8 cellular contexts compared by ENCODE assay signal in the genomic region with DNA sequence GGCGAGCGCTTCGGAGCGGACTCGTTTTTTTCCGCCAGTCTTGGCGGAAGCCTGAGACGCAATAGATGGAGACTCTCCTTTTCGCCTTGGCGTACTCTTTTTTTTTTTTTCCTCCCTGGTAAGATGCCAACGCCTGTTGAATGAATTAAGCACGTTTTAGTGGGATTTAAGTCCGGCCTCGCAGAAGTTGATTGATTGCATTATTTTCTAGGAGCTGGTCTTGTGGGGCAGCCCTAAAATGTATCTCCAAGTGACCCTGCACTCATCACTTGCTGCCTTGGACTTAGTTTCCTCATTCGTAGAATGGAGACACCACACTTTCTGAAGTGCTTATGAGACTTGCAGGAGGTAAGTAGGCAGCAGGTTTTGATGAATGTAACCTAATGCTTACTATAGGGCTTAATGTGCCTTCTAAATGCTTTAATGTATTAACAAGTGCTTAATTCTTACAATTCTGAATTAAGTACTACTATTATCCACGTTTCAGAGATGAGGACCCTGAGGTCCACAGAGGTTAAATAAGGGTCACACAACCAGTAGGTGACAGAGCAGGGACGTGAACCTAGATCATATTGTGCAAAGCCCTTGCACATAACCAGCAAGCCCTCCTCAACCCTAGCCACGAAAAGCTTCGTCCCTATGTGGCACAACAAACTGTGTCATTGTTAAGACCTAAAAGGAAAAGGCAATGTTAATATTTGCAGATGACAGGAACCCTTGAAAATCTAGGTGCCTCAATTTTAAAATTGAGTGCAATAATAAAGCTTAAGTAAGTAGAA. TPM values are rescaled to one million over a fixed set of nuclear protein-coding genes. Genes with fewer than 3 reads are reported as not detected.
A peak's percentile ranks its signal among the peaks of the same experiment; 100 is the strongest.
DNase-seq lines count a peak whose midpoint lies in the region; ATAC-seq and TF ChIP-seq lines count a peak whose summit lies in the region.

No MANE protein-coding gene starts in this region.

- peak overlapping the region; percentile 81 for H3K4me3 Mint-ChIP-seq in MCF 10A (ENCODE audit: unreplicated experiment)

- peak; percentile 60 for ATAC-seq in GM18499 (IDR thresholded peaks at IDR 0.05; ENCODE audit: insufficient read depth, unreplicated experiment)
- peak; percentile 24 for ATAC-seq in GM21786 (IDR thresholded peaks at IDR 0.05; ENCODE audit: unreplicated experiment)
- no peak for ATAC-seq in esophagus mucosa

- WGBS in mesodermal cell (ENCODE audit: insufficient coverage in 2 of 2), 2 experiments: 8 to 21% methylated on average over 10 to 11 of the region's 19 CpGs

- peaks cover 7% of the 10 kb centered on the region for H3K4me1 ChIP-seq in mesodermal cell (ENCODE audit: control insufficient read depth, insufficient read depth, low read length, poor library complexity, severe bottlenecking)

- H3K9me3 Mint-ChIP-seq in MCF 10A (ENCODE audit: unreplicated experiment): no peaks in the 10 kb centered on the region

- no peak overlapping the region for H3K27ac ChIP-seq in mesodermal cell (ENCODE audit: low read depth, low read length, severe bottlenecking)

- peaks cover 5% of the 10 kb centered on the region for H3K36me3 ChIP-seq in mesodermal cell (ENCODE audit: control insufficient read depth, insufficient read depth, low read length)

- H3K27ac Mint-ChIP-seq in MCF 10A (ENCODE audit: low read depth, unreplicated experiment): peak overlapping the region; percentile 32

- BruUV-seq in MCF 10A (replicated peaks; lab: Mats Ljungman, UMichigan): TSS peak; percentile 59

- peaks cover 6% of the 10 kb centered on the region for H3K36me3 Mint-ChIP-seq in MCF 10A (ENCODE audit: insufficient read depth, unreplicated experiment)

- CTCF ChIA-PET in MCF 10A (lab: Yijun Ruan, JAX): interaction anchor here (2.0 kb wide), 1 partner anchor 52 kb away, joined by 5 read pairs; no protein-coding TSS in a partner anchor

- H3K4me1 Mint-ChIP-seq in MCF 10A (ENCODE audit: insufficient read depth, unreplicated experiment): peaks cover 36% of the 10 kb centered on the region

- POLR2A ChIA-PET in MCF 10A (lab: Yijun Ruan, JAX): interaction anchor here (0.6 to 8.8 kb wide), 16 partner anchors 10 to 715 kb away, joined by 3 to 83 read pairs (median 4); a partner anchor contains a TSS

- peaks cover 4% of the 10 kb centered on the region for H3K9me3 ChIP-seq in mesodermal cell (ENCODE audit: control insufficient read depth, low read length)

- H3K4me3 ChIP-seq in LNCaP clone FGC (ENCODE audit: low read depth, low read length) (peak overlapping the region; percentile 91), mesodermal cell (ENCODE audit: extremely low read depth, insufficient read depth, low read length, poor library complexity, severe bottlenecking) (peak overlapping the region; percentile 91)

- no peaks in the 10 kb centered on the region for H3K27me3 Mint-ChIP-seq in MCF 10A (ENCODE audit: insufficient read depth, unreplicated experiment)

- no peak for DNase-seq in LNCaP clone FGC (ENCODE audit: low read depth)
- no peak for DNase-seq in MCF 10A (ENCODE audit: unreplicated experiment)
- no peak for DNase-seq in HCEC 1CT
- no peak for DNase-seq in activated CD4-positive, alpha-beta T cell treated with anti-CD3 and anti-CD28 coated beads, Interleukin-2, amount 50 U/mL, for 1 hour

- intact Hi-C loops in MCF 10A (cut with micrococcal nuclease): loop anchor here (2.0 to 10.0 kb wide), 3 partner anchors 52 to 554 kb away; no protein-coding TSS in a partner anchor

- TF ChIP-seq CTCF in LNCaP clone FGC (IDR thresholded peaks at IDR 0.05; ENCODE audit: control insufficient read depth, extremely low read depth, insufficient read depth) (no peak), MCF 10A (IDR thresholded peaks at IDR 0.05; ENCODE audit: unreplicated experiment) (no peak)

RNA-seq across cellular contexts. Expression of a gene that starts 0.5 kb away (rescaled TPM):
- total RNA-seq in MCF 10A (2022) (91.7 and 94.4 TPM in 2 replicates), esophagus mucosa (27.7 TPM)
- 185 TPM for polyA plus RNA-seq in mesodermal cell (2013, experiment 1 of 2)
- 185 TPM for polyA plus RNA-seq in mesodermal cell (2013, experiment 2 of 2)

RNA-seq across cellular contexts. Expression of a gene that starts 33.0 kb away (rescaled TPM):
- total RNA-seq in MCF 10A (2022): 40.4 and 45.7 TPM in 2 replicates
- polyA plus RNA-seq in mesodermal cell (2013, experiment 1 of 2): 120 TPM
- 102 TPM for polyA plus RNA-seq in mesodermal cell (2013, experiment 2 of 2)
- 16.8 TPM for total RNA-seq in esophagus mucosa
